ENCODE assay signal across 8 cellular contexts in the genomic region with DNA sequence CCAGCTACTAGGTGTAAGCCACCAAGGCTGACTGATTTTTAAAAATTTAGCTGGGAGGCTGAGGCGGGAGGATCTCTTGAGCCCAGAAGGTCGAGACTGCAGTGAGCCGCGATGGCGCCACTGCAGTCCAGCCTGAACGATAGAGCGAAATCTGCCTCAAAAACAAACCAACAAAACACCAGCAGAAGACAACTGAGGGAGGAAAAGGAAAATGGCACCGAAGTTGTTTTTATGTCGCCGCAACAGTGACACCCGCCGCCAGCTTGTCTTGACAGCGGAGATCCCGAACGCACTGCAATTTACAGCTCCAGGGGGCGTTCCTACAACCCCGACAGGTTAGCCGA. TPM values are rescaled to one million over a fixed set of nuclear protein-coding genes. Genes with fewer than 3 reads are reported as not detected.
DNase-seq lines count a peak whose midpoint lies in the region; ATAC-seq, FAIRE-seq and TF ChIP-seq lines count a peak whose summit lies in the region.

No MANE protein-coding gene starts in this region.

- ATAC-seq in HG03354 (IDR thresholded peaks at IDR 0.05; ENCODE audit: poor library complexity, severe bottlenecking, unreplicated experiment): peak; percentile 13
- no peak for ATAC-seq in natural killer cell treated with Interleukin-12 subunit alpha and Interleukin-12 subunit beta and Interleukin-15 and Interleukin-18, amount 100 ng/mL, for 72 hours

- H3K9me3 Mint-ChIP-seq in CD4-positive, alpha-beta memory T cell: no peaks in the 10 kb centered on the region
- no peaks in the 10 kb centered on the region for H3K9me3 Mint-ChIP-seq in natural killer cell treated with Interleukin-12 subunit alpha and Interleukin-12 subunit beta and Interleukin-15 and Interleukin-18, amount 100 ng/mL, for 72 hours

- POLR2A ChIA-PET in CD4-positive, alpha-beta memory T cell (lab: Charles Lee; ENCODE audit: partially characterized antibody): interaction anchor here (0.6 to 4.5 kb wide), 39 partner anchors 8 to 987 kb away, joined by 3 to 77 read pairs (median 5); partner anchors contain the start of genes ACTN4, CATSPERG, ECH1 and EIF3K

- H3K4me3 Mint-ChIP-seq in CD4-positive, alpha-beta memory T cell: peak overlapping the region; percentile 89 to 95 (median 90)
- H3K4me3 Mint-ChIP-seq in natural killer cell treated with Interleukin-12 subunit alpha and Interleukin-12 subunit beta and Interleukin-15 and Interleukin-18, amount 100 ng/mL, for 72 hours: peak overlapping the region; percentile 86

- FAIRE-seq in bronchial epithelial cell (lab: Jason Lieb, UNC): no peak

- H3K4me3 ChIP-seq in CD4-positive, alpha-beta memory T cell (ENCODE audit: low read length in 2 of 2): peak overlapping the region in 1 of 2 donors; percentile 71
- H3K4me3 ChIP-seq in bronchial epithelial cell (ENCODE audit: low read depth, low read length): peak overlapping the region; percentile 22

- no peaks in the 10 kb centered on the region for H3K9me3 ChIP-seq in CD4-positive, alpha-beta memory T cell (ENCODE audit: control insufficient read depth in 1 of 2, low read length in 2 of 2)

- peak overlapping the region; percentile 88 to 97 (median 96) for H3K27ac Mint-ChIP-seq in CD4-positive, alpha-beta memory T cell
- peak overlapping the region; percentile 69 to 82 for H3K27ac Mint-ChIP-seq in natural killer cell treated with Interleukin-12 subunit alpha and Interleukin-12 subunit beta and Interleukin-15 and Interleukin-18, amount 100 ng/mL, for 72 hours

- TF ChIP-seq CTCF in bronchial epithelial cell (IDR thresholded peaks at IDR 0.05; ENCODE audit: insufficient read depth, low read length, severe bottlenecking): no peak

- H3K27me3 Mint-ChIP-seq in CD4-positive, alpha-beta memory T cell: no peaks in the 10 kb centered on the region
- H3K27me3 Mint-ChIP-seq in natural killer cell treated with Interleukin-12 subunit alpha and Interleukin-12 subunit beta and Interleukin-15 and Interleukin-18, amount 100 ng/mL, for 72 hours: peaks cover 7 to 9% of the 10 kb centered on the region in 2 donors

- no peak for DNase-seq in CD4-positive, alpha-beta memory T cell
- DNase-seq in bronchial epithelial cell (ENCODE audit: low read depth) (no peak), HT-29 (ENCODE audit: low spot score) (no peak), DMS114 treated with DMSO at 0.1 percent for 48 hours (lab: John Stamatoyannopoulos, UW; ENCODE audit: unreplicated experiment) (no peak), amygdala (lab: John Stamatoyannopoulos, UW) (no peak)
- no peak for DNase-seq in natural killer cell treated with Interleukin-12 subunit alpha and Interleukin-12 subunit beta and Interleukin-15 and Interleukin-18, amount 100 ng/mL, for 72 hours (ENCODE audit: low spot score)
- DNase-seq in stimulated activated CD4-positive, alpha-beta T cell treated with anti-CD3 and anti-CD28 coated beads, Interleukin-2, amount 100 ng/mL, for 24 hours: no peak

- H3K36me3 Mint-ChIP-seq in CD4-positive, alpha-beta memory T cell: peaks cover 5 to 14% of the 10 kb centered on the region in 2 donors
- H3K36me3 Mint-ChIP-seq in natural killer cell treated with Interleukin-12 subunit alpha and Interleukin-12 subunit beta and Interleukin-15 and Interleukin-18, amount 100 ng/mL, for 72 hours: no peaks in the 10 kb centered on the region

- H3K27ac ChIP-seq in CD4-positive, alpha-beta memory T cell (ENCODE audit: low read depth, low read length): peak overlapping the region; percentile 61

- peaks cover 4% of the 10 kb centered on the region for H3K36me3 ChIP-seq in CD4-positive, alpha-beta memory T cell (ENCODE audit: insufficient read depth, low read length)
- H3K36me3 ChIP-seq in bronchial epithelial cell (ENCODE audit: control insufficient read depth, insufficient read depth, low read length): peaks cover 12% of the 10 kb centered on the region

- intact Hi-C loops in CD4-positive, alpha-beta memory T cell (cut with micrococcal nuclease): loop anchor here (1.0 to 5.0 kb wide), 5 partner anchors 28 to 468 kb away; partner anchors contain the start of genes EIF3K and PSMD8

- H3K4me1 Mint-ChIP-seq in CD4-positive, alpha-beta memory T cell: peaks cover 2 to 17% (median 13%) of the 10 kb centered on the region in 4 donors
- peaks cover 0 to 7% of the 10 kb centered on the region in 2 donors for H3K4me1 Mint-ChIP-seq in natural killer cell treated with Interleukin-12 subunit alpha and Interleukin-12 subunit beta and Interleukin-15 and Interleukin-18, amount 100 ng/mL, for 72 hours (ENCODE audit: low read depth in 2 of 2)

- CTCF ChIA-PET in CD4-positive, alpha-beta memory T cell (lab: Charles Lee; ENCODE audit: partially characterized antibody): interaction anchor here (0.6 to 4.1 kb wide), 58 partner anchors 8 to 677 kb away, joined by 3 to 47 read pairs (median 5); partner anchors contain the start of genes ACTN4, ECH1, EIF3K and GGN

- no peaks in the 10 kb centered on the region for H3K27me3 ChIP-seq in CD4-positive, alpha-beta memory T cell (ENCODE audit: insufficient read depth, low read length)
- no peaks in the 10 kb centered on the region for H3K27me3 ChIP-seq in bronchial epithelial cell (ENCODE audit: control insufficient read depth, insufficient read depth, low read length)

- peaks cover 15% of the 10 kb centered on the region for H3K4me1 ChIP-seq in CD4-positive, alpha-beta memory T cell (ENCODE audit: insufficient read depth, low read length)

RNA-seq across cellular contexts. Expression of gene FAM98C, which starts 0.3 kb away (rescaled TPM):
- total RNA-seq in CD4-positive, alpha-beta memory T cell: 10 to 100 TPM; 53.1 to 53.8 TPM
- polyA plus RNA-seq in CD4-positive, alpha-beta memory T cell: 10 to 100 TPM; 18.2 to 22.2 TPM
- 15.0 and 15.6 TPM in 2 replicates for total RNA-seq in bronchial epithelial cell
- total RNA-seq in natural killer cell treated with Interleukin-12 subunit alpha and Interleukin-12 subunit beta and Interleukin-15 and Interleukin-18, amount 100 ng/mL, for 72 hours: 10 to 100 TPM; 21.8 to 25.8 TPM
- 46.6 and 49.5 TPM in 2 replicates for total RNA-seq in HT-29 (2014; rRNA removed; shearing (Covaris generic))

RNA-seq across cellular contexts. Expression of gene SPRED3, which starts 14.1 kb away (rescaled TPM):
- 1 to 10 TPM; 3.0 to 3.8 TPM for total RNA-seq in CD4-positive, alpha-beta memory T cell
- under 1 TPM in 1 of 2 donors, not detected in 1; 0.07 TPM for polyA plus RNA-seq in CD4-positive, alpha-beta memory T cell
- total RNA-seq in bronchial epithelial cell: 0.13 and 0.26 TPM in 2 replicates
- total RNA-seq in natural killer cell treated with Interleukin-12 subunit alpha and Interleukin-12 subunit beta and Interleukin-15 and Interleukin-18, amount 100 ng/mL, for 72 hours: 1 to 10 TPM; 2.5 to 4.6 TPM
- total RNA-seq in HT-29 (2014; rRNA removed; shearing (Covaris generic)): 0.13 and 3.2 TPM in 2 replicates

RNA-seq across cellular contexts. Expression of gene GGN, which starts 14.8 kb away (rescaled TPM):
- total RNA-seq in CD4-positive, alpha-beta memory T cell: under 1 TPM in 1 of 2 experiments, not detected in 1; 0.15 TPM
- not detected for polyA plus RNA-seq in CD4-positive, alpha-beta memory T cell
- under 0.01 and 0.13 TPM in 2 replicates for total RNA-seq in bronchial epithelial cell
- total RNA-seq in natural killer cell treated with Interleukin-12 subunit alpha and Interleukin-12 subunit beta and Interleukin-15 and Interleukin-18, amount 100 ng/mL, for 72 hours: under 1 TPM in 1 of 2 donors, not detected in 1; 0.24 TPM
- total RNA-seq in HT-29 (2014; rRNA removed; shearing (Covaris generic)): 0.26 and 0.41 TPM in 2 replicates

RNA-seq across cellular contexts. Expression of gene RASGRP4, which starts 23.4 kb away (rescaled TPM):
- total RNA-seq in CD4-positive, alpha-beta memory T cell: under 1 TPM in 1 of 2 experiments, not detected in 1; 0.33 TPM
- under 1 TPM; 0.06 to 0.31 TPM for polyA plus RNA-seq in CD4-positive, alpha-beta memory T cell
- total RNA-seq in bronchial epithelial cell: not detected in 2 replicates
- total RNA-seq in natural killer cell treated with Interleukin-12 subunit alpha and Interleukin-12 subunit beta and Interleukin-15 and Interleukin-18, amount 100 ng/mL, for 72 hours: 1 to 10 TPM in 1 of 2 donors, not detected in 1; 1.9 TPM
- total RNA-seq in HT-29 (2014; rRNA removed; shearing (Covaris generic)): not detected in 2 replicates

RNA-seq across cellular contexts. Expression of gene PSMD8, which starts 28.2 kb away (rescaled TPM):
- total RNA-seq in CD4-positive, alpha-beta memory T cell: 10 to 100 TPM; 89.6 to 90.6 TPM
- polyA plus RNA-seq in CD4-positive, alpha-beta memory T cell: 100 to 1,000 TPM; 178 to 197 TPM
- 209 and 260 TPM in 2 replicates for total RNA-seq in bronchial epithelial cell
- total RNA-seq in natural killer cell treated with Interleukin-12 subunit alpha and Interleukin-12 subunit beta and Interleukin-15 and Interleukin-18, amount 100 ng/mL, for 72 hours: 100 to 1,000 TPM; 133 to 252 TPM
- 627 and 640 TPM in 2 replicates for total RNA-seq in HT-29 (2014; rRNA removed; shearing (Covaris generic))
